In the genomic region with DNA sequence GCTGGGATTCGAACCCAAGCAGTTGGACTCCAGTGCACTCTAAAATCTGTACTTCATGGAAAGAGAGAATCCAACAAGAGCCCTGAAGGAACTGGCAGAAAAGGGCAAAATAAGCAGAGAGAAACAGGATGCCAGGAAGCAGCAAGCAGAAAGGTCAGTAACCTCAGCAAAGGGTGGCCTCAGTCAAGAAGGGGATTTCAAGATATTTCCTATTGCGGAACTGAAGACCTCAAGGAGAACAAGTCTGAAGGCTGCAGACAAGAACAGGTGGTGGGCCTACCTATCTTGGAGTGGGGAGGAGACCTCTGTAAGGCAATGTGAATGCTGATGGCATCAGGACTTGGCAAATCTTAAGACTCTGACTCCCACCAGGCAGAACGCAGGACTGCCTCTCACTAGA, we compare ENCODE assay signal across 15 cellular contexts. TPM values are rescaled to one million over a fixed set of nuclear protein-coding genes. Genes with fewer than 3 reads are reported as not detected.
A peak's percentile ranks its signal among the peaks of the same experiment; 100 is the strongest.
DNase-seq lines count a peak whose midpoint lies in the region; ATAC-seq, FAIRE-seq and TF ChIP-seq lines count a peak whose summit lies in the region.
"Had no signal": no experiment of that assay in that cellular context is flagged by ENCODE, and none has a peak within 500 bp of the region (broad histone marks: within the 10 kb centered on the region; RNA-seq: fewer than 3 reads in every experiment).

No MANE protein-coding gene starts in this region.

- no peak overlapping the region for H2BK5ac ChIP-seq in IMR-90 (ENCODE audit: low read depth, low read length, poor library complexity, severe bottlenecking)

- H3K9me3 ChIP-seq in IMR-90 (ENCODE audit: control insufficient read depth, insufficient read depth, low read length) (no peaks in the 10 kb centered on the region), stomach (no peaks in the 10 kb centered on the region)
- H3K9me3 ChIP-seq: lower lobe of right lung, upper lobe of right lung had no signal

- no peaks in the 10 kb centered on the region for H3K36me3 ChIP-seq in IMR-90 (ENCODE audit: control insufficient read depth, insufficient read depth, low read length)
- H3K36me3 ChIP-seq in stomach, result peaks cover 0 to 36% (median 31%) of the 10 kb centered on the region in 4 donors

- no peak overlapping the region for H3K4me2 ChIP-seq in IMR-90 (ENCODE audit: low read depth, low read length)

- POLR2A ChIA-PET in IMR-90 (lab: Charles Lee; ENCODE audit: unreplicated experiment), result no interaction called here

- no peak for TF ChIP-seq RAD21 in IMR-90 (IDR thresholded peaks at IDR 0.05; ENCODE audit: low read length)

- H3K9me1 ChIP-seq in IMR-90 (ENCODE audit: insufficient read depth, low read length), result peaks cover 10% of the 10 kb centered on the region; the same call in 1 of the 2 replicates

- H2BK15ac ChIP-seq in IMR-90 (ENCODE audit: low read depth, low read length), result no peak overlapping the region

- H4K8ac ChIP-seq in IMR-90 (ENCODE audit: low read depth in 2 of 2, low read length in 2 of 2), result no peak overlapping the region

- no TSS peak for BruUV-seq in IMR-90 (replicated peaks; lab: Mats Ljungman, UMichigan)

- TF ChIP-seq EP300 in stomach (IDR thresholded peaks at IDR 0.05), result no peak

- 0 out of 2 replicates have a peak overlapping the region, but pooled peaks have one; percentile 1 for H2BK20ac ChIP-seq in IMR-90 (ENCODE audit: low read depth, low read length)

- H4K20me1 ChIP-seq in IMR-90 (ENCODE audit: insufficient read depth, low read length), result no peaks in the 10 kb centered on the region

- no peak overlapping the region for H3K27ac ChIP-seq in IMR-90 (ENCODE audit: insufficient read depth, low read length)
- H3K27ac ChIP-seq in stomach, result no peak overlapping the region
- H3K27ac ChIP-seq: lower lobe of right lung, parathyroid adenoma, upper lobe of right lung had no signal

- 0 out of 4 replicates have a peak, but pooled peaks cover 0 to 4% of the 10 kb centered on the region in 2 experiments for H3K79me1 ChIP-seq in IMR-90 (ENCODE audit: low read depth in 1 of 2, low read length in 2 of 2)

- WGBS in IMR-90 (ENCODE audit: extremely low coverage in 2 of 2, insufficient read length in 1 of 2), 2 experiments, result 100% methylated on average over 2 of the region's 3 CpGs; no CpG with 5 or more reads in 1 of the 2 experiments
- WGBS in stomach, 5 donors, result 84 to 99% (median 95%) methylated on average over 3 of the region's 3 CpGs

- dilution Hi-C loops in IMR-90 (cut with HindIII; ENCODE audit: low sequenced_read_pairs, unreplicated experiment), result no loop called here

- H3K4me1 ChIP-seq in IMR-90 (ENCODE audit: control insufficient read depth, insufficient read depth, low read length) (peaks cover 11% of the 10 kb centered on the region), stomach (no peaks in the 10 kb centered on the region)
- H3K4me1 ChIP-seq: lower lobe of right lung, upper lobe of right lung had no signal

- 0 out of 2 replicates have a peak overlapping the region, but pooled peaks have one; percentile 16 for H2BK120ac ChIP-seq in IMR-90 (ENCODE audit: low read depth, low read length)

- intact Hi-C loops in IMR-90 (cut with micrococcal nuclease), result loop anchor here (2.0 to 10.0 kb wide), 2 partner anchors 75 to 631 kb away; partner anchors contain the start of gene XRCC5
- intact Hi-C loops in stomach (cut with DNase I; ENCODE audit: low total_unique reads), result no loop called here

- H2AK5ac ChIP-seq in IMR-90 (ENCODE audit: low read depth, low read length), result peak overlapping the region; percentile 70; the same call in 1 of the 2 replicates

- H3K4me3 ChIP-seq in IMR-90 (ENCODE audit: insufficient read depth, low read depth, low read length) (no peak overlapping the region), stomach (no peak overlapping the region)
- H3K4me3 ChIP-seq: lower lobe of right lung, upper lobe of right lung had no signal

- no peak overlapping the region for H2AFZ ChIP-seq in IMR-90 (replicated peaks; ENCODE audit: low read length, poor library complexity)
- H2AFZ ChIP-seq: parathyroid adenoma had no signal

- H3K56ac ChIP-seq in IMR-90 (ENCODE audit: extremely low read depth, insufficient read depth, low read length), result no peak overlapping the region

- no peak overlapping the region for H3K14ac ChIP-seq in IMR-90 (replicated peaks; ENCODE audit: low read depth, low read length)

- no peak for FAIRE-seq in GM12891 (lab: Jason Lieb, UNC)
- no peak for FAIRE-seq in H54 (lab: Jason Lieb, UNC)
- FAIRE-seq: endometrium had no signal

- no peaks in the 10 kb centered on the region for H3K27me3 ChIP-seq in IMR-90 (ENCODE audit: control insufficient read depth, insufficient read depth, low read length)
- no peaks in the 10 kb centered on the region for H3K27me3 ChIP-seq in stomach
- H3K27me3 ChIP-seq: upper lobe of right lung had no signal

- H4K91ac ChIP-seq in IMR-90 (ENCODE audit: insufficient read depth, low read depth, low read length), result no peak overlapping the region

- TF ChIP-seq POLR2A in GM12891 (IDR thresholded peaks at IDR 0.05; ENCODE audit: low read depth, low read length) (no peak), IMR-90 (IDR thresholded peaks at IDR 0.05; ENCODE audit: low read depth, low read length) (no peak), H54 (IDR thresholded peaks at IDR 0.05; ENCODE audit: low read depth, low read length) (no peak), stomach (IDR thresholded peaks at IDR 0.05) (no peak)

- TF ChIP-seq CTCF in IMR-90 (conservative IDR thresholded peaks at IDR 0.05; ENCODE audit: low read depth, low read length), result no peak
- no peak for TF ChIP-seq CTCF in stomach (IDR thresholded peaks at IDR 0.05)

- CTCF ChIA-PET in IMR-90 (lab: Yijun Ruan, JAX), result interaction anchor here (0.6 to 1.8 kb wide), 8 partner anchors 9 to 76 kb away, joined by 3 to 5 read pairs (median 3); no protein-coding TSS in a partner anchor

- no peak overlapping the region for H3K18ac ChIP-seq in IMR-90 (ENCODE audit: low read depth, low read length)

- H2AK9ac ChIP-seq in IMR-90 (replicated peaks; ENCODE audit: low read depth, low read length, poor library complexity), result no peak overlapping the region

- no peak for DNase-seq in GM12891 (ENCODE audit: insufficient read length, low spot score)
- no peak for DNase-seq in IMR-90
- no peak for DNase-seq in H54 (ENCODE audit: insufficient read length, low spot score)
- no peak for DNase-seq in activated gamma-delta T cell treated with Interleukin-2 at 50 U/mL for 16 hours
- no peak for DNase-seq in stomach
- no peak for DNase-seq in retina
- DNase-seq: NCI-H1048, NCI-H2107, NCI-H524 treated with DMSO at 0.1 percent for 48 hours, upper lobe of right lung had no signal

- H3K4ac ChIP-seq in IMR-90 (ENCODE audit: low read depth, low read length), result no peak overlapping the region

- no peak overlapping the region for H3K9ac ChIP-seq in IMR-90 (ENCODE audit: low read depth, low read length)
- H3K9ac ChIP-seq: parathyroid adenoma had no signal

- no peak overlapping the region for H4K5ac ChIP-seq in IMR-90 (ENCODE audit: low read depth, low read length)

- in situ Hi-C loops in IMR-90 (cut with MboI; ENCODE audit: low sequenced_read_pairs), result no loop called here

- peak; percentile 50 for ATAC-seq in GM19463 (IDR thresholded peaks at IDR 0.05; ENCODE audit: unreplicated experiment)
- ATAC-seq in HG02870 (IDR thresholded peaks at IDR 0.05; ENCODE audit: unreplicated experiment), result peak; percentile 36
- ATAC-seq in IMR-90 (ENCODE audit: low read depth), result no peak

- no peak overlapping the region for H3K23ac ChIP-seq in IMR-90 (ENCODE audit: low read depth, low read length)

TF ChIP-seq in GM12891, 5 proteins besides CTCF, POLR2A, EP300 and RAD21:
- TF ChIP-seq POLR2AphosphoS5 (IDR thresholded peaks at IDR 0.05; ENCODE audit: low read depth, low read length) (no peak), SPI1 (IDR thresholded peaks at IDR 0.05; ENCODE audit: low read depth, low read length) (peak; percentile 85)

TF ChIP-seq in IMR-90, 13 proteins besides CTCF, POLR2A, EP300 and RAD21:
- no peak for TF ChIP-seq BHLHE40 (IDR thresholded peaks at IDR 0.05; ENCODE audit: low read depth, low read length)
- no peak for TF ChIP-seq USF2 (IDR thresholded peaks at IDR 0.05; ENCODE audit: low read depth, low read length)
- no peak for TF ChIP-seq FOS (IDR thresholded peaks at IDR 0.05; ENCODE audit: low read depth, low read length)
- TF ChIP-seq MAZ (IDR thresholded peaks at IDR 0.05; ENCODE audit: borderline replicate concordance, low read depth, low read length), result no peak
- no peak for TF ChIP-seq MAFK (IDR thresholded peaks at IDR 0.05; ENCODE audit: low read depth, low read length)

RNA-seq across cellular contexts. Expression of gene MREG, which starts 20.1 kb away (rescaled TPM):
- polyA plus RNA-seq in GM12891 (2012; ENCODE audit: low read depth, missing spikeins), result 24.3 TPM
- total RNA-seq in IMR-90 (2012; rRNA removed) (1.7 and 1.8 TPM in 2 replicates), stomach (10 to 100 TPM in 1 of 5 donors, 1 to 10 TPM in 4; 2.2 to 21.7 (median 5.5) TPM)
- polyA plus RNA-seq in IMR-90 (2012; rRNA removed) (1.0 and 1.1 TPM in 2 replicates), stomach (1 to 10 TPM; 2.6 to 7.3 (median 2.6) TPM)
- polyA plus RNA-seq in IMR-90 (2012; cell fraction: cytosol; rRNA removed), result 0.34 and 0.43 TPM in 2 replicates
- 0.20 and 1.4 TPM in 2 replicates for polyA plus RNA-seq in IMR-90 (2012; cell fraction: nucleus; rRNA removed; ENCODE audit: low replicate concordance)

RNA-seq across cellular contexts. Expression of gene PECR, which starts 48.2 kb away (rescaled TPM):
- 18.7 TPM for polyA plus RNA-seq in GM12891 (2012; ENCODE audit: low read depth, missing spikeins)
- 13.3 and 17.7 TPM in 2 replicates for total RNA-seq in IMR-90 (2012; rRNA removed)
- polyA plus RNA-seq in IMR-90 (2012; rRNA removed), result 11.4 and 12.8 TPM in 2 replicates
- 2.6 and 5.5 TPM in 2 replicates for polyA plus RNA-seq in IMR-90 (2012; cell fraction: cytosol; rRNA removed)
- 2.3 and 5.3 TPM in 2 replicates for polyA plus RNA-seq in IMR-90 (2012; cell fraction: nucleus; rRNA removed; ENCODE audit: low replicate concordance)
- total RNA-seq in stomach, result 10 to 100 TPM in 2 of 5 donors, 1 to 10 TPM in 2, not detected in 1; 6.1 to 71.8 (median 8.3) TPM
- 1 to 10 TPM; 4.1 to 7.8 (median 4.9) TPM for polyA plus RNA-seq in stomach

RNA-seq across cellular contexts. Expression of gene TMEM169, which starts 48.3 kb away (rescaled TPM):
- 0.32 TPM for polyA plus RNA-seq in GM12891 (2012; ENCODE audit: low read depth, missing spikeins)
- total RNA-seq in IMR-90 (2012; rRNA removed) (0.54 and 0.83 TPM in 2 replicates), stomach (1 to 10 TPM in 1 of 5 donors, under 1 TPM in 2, not detected in 2; 0.55 to 2.8 (median 0.89) TPM)
- polyA plus RNA-seq in IMR-90 (2012; rRNA removed) (0.15 and 0.17 TPM in 2 replicates), stomach (under 1 TPM in 2 of 3 donors, not detected in 1; 0.05 to 0.37 TPM)
- polyA plus RNA-seq in IMR-90 (2012; cell fraction: cytosol; rRNA removed), result 0.05 and 0.13 TPM in 2 replicates
- 0.18 and 0.20 TPM in 2 replicates for polyA plus RNA-seq in IMR-90 (2012; cell fraction: nucleus; rRNA removed; ENCODE audit: low replicate concordance)
